9 cellular contexts compared by ENCODE assay signal in the genomic region with DNA sequence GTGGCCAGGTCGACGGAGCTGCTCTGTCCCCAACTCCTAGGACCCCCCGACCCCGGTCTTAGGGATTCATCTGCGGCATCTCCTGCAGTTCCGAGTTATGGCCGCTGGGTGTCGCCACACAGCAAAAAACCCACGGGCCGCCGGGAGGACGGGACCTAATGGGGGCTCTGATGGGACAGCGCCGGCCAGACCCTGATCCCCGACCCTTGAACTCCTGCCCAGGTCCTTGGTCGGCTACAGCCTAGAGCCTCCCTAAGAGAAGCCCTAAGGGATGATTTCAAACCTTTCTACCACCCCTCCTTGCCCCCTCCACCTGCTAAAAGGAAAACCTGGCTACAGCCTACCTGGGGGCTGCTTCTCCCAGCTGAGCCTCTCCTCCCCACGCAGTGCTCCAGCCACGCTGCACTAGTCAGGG. TPM values are rescaled to one million over a fixed set of nuclear protein-coding genes. Genes with fewer than 3 reads are reported as not detected.
A peak's percentile ranks its signal among the peaks of the same experiment; 100 is the strongest.
DNase-seq lines count a peak whose midpoint lies in the region; ATAC-seq and TF ChIP-seq lines count a peak whose summit lies in the region.
"Had no signal": no experiment of that assay in that cellular context is flagged by ENCODE, and none has a peak within 500 bp of the region (broad histone marks: within the 10 kb centered on the region; RNA-seq: fewer than 3 reads in every experiment).

No MANE protein-coding gene starts in this region.

- TF ChIP-seq CTCF in fibroblast of mammary gland (conservative IDR thresholded peaks at IDR 0.05; ENCODE audit: control insufficient read depth, insufficient read depth, low read depth, low read length): peak; percentile 74
- peak; percentile 87 to 90 (median 88) for TF ChIP-seq CTCF in uterus (IDR thresholded peaks at IDR 0.05)

- H3K27me3 ChIP-seq in uterus: no peaks in the 10 kb centered on the region

- H3K4me1 ChIP-seq in uterus: no peaks in the 10 kb centered on the region

- ATAC-seq in HG03175 (IDR thresholded peaks at IDR 0.05; ENCODE audit: unreplicated experiment): no peak

- H3K9me3 ChIP-seq in uterus: no peaks in the 10 kb centered on the region

- no peak overlapping the region for H3K4me3 ChIP-seq in fibroblast of mammary gland (ENCODE audit: control insufficient read depth, low read depth, low read length)
- no peak overlapping the region for H3K4me3 ChIP-seq in uterus

- intact Hi-C loops in posterior cingulate gyrus (cut with DNase I): loop anchor here (2.0 to 5.0 kb wide), 2 partner anchors 39 to 160 kb away; no protein-coding TSS in a partner anchor
- intact Hi-C loops in uterus (cut with DNase I; ENCODE audit: low total_unique reads): loop anchor here (5.0 kb wide), 1 partner anchor 160 kb away; no protein-coding TSS in a partner anchor

- no peaks in the 10 kb centered on the region for H3K36me3 ChIP-seq in uterus

- TF ChIP-seq POLR2A in uterus (IDR thresholded peaks at IDR 0.05): no peak

- no peak overlapping the region for H3K27ac ChIP-seq in uterus

- DNase-seq in ELR (ENCODE audit: low read depth) (peak; percentile 46), NCI-H1930 (lab: John Stamatoyannopoulos, UW) (peak; percentile 7 to 31), activated T-cell treated with anti-CD3 and anti-CD28 coated beads for 4 hours (peak; percentile 54), fibroblast of mammary gland (ENCODE audit: low read depth) (peak; percentile 23), posterior cingulate gyrus (peak in 9 of 10 donors; percentile 48 to 94 (median 65)), uterus (peak; percentile 47 to 60), ureter (ENCODE audit: low spot score) (no peak)

RNA-seq across cellular contexts. Expression of gene LRRC10B, which starts 30.8 kb away (rescaled TPM):
- total RNA-seq in uterus (10 to 100 TPM in 1 of 4 donors, 1 to 10 TPM in 2, under 1 TPM in 1; 0.59 to 39.7 (median 3.1) TPM), ureter (0.89 TPM)
- total RNA-seq: T-helper 1 cell treated with Interleukin-12 subunit alpha and Interleukin-12 subunit beta and Interleukin-4 antibody, amounts not matched to agents 30 ng/mL and 1 ng/mL, for 36 hours had no signal

RNA-seq across cellular contexts. Expression of gene SDHAF2, which starts 47.8 kb away (rescaled TPM):
- 10 to 100 TPM in 2 of 4 donors, 1 to 10 TPM in 2; 2.8 to 43.9 (median 16.1) TPM for total RNA-seq in uterus
- total RNA-seq in ureter: 40.4 TPM

RNA-seq across cellular contexts. Expression of gene CPSF7, which starts 48.0 kb away (rescaled TPM):
- total RNA-seq in uterus (100 to 1,000 TPM in 1 of 4 donors, 10 to 100 TPM in 3; 30.0 to 122 (median 56.5) TPM), ureter (124 TPM)
